23 cellular contexts compared by ENCODE assay signal in the genomic region with DNA sequence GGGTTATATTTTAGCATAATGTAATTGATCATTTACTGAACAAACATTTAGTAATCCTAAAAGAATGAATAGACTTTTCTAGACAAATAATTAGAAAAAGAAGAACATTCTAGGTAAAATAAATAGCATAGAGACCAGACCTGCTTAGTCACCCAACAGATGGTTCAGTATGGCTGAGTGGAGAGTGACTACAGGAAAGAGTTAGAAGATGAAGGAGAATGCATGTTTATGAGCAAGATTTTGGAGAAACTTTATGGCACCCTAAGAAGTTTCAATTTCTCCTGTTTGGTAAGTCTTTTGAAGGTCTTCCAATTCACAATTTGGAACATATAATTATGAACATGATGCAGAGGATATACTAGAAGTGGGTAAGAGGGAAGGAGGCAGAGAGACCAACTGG. TPM values are rescaled to one million over a fixed set of nuclear protein-coding genes. Genes with fewer than 3 reads are reported as not detected.
"Had no signal": no experiment of that assay in that cellular context is flagged by ENCODE, and none has a peak within 500 bp of the region (broad histone marks: within the 10 kb centered on the region; RNA-seq: fewer than 3 reads in every experiment).

No MANE protein-coding gene starts in this region.

- H3K9me3 ChIP-seq: neutrophil, sigmoid colon, thyroid gland had no signal

- H3K9ac ChIP-seq: parathyroid adenoma had no signal

- H2AFZ ChIP-seq: parathyroid adenoma had no signal

- H3K27ac ChIP-seq: brain microvascular endothelial cell, foreskin keratinocyte, neutrophil, parathyroid adenoma, sigmoid colon, thyroid gland had no signal

- H3K36me3 ChIP-seq: neutrophil, sigmoid colon, thyroid gland had no signal

- DNase-seq: activated B cell treated with CpG ODN at 0.5 μM for 24 hours; activated CD4-positive, alpha-beta memory T cell treated with anti-CD3 and anti-CD28 coated beads for 36 hours; activated CD4-positive, alpha-beta T cell treated with anti-CD3 and anti-CD28 coated beads for 4 hours; activated naive CD4-positive, alpha-beta T cell; activated naive CD8-positive, alpha-beta T cell treated with anti-CD3 and anti-CD28 coated beads for 36 hours; brain microvascular endothelial cell; central memory CD4-positive, alpha-beta T cell; cortex of kidney; foreskin keratinocyte; glutamatergic neuron; kidney; sigmoid colon; stimulated activated CD4-positive, alpha-beta T cell treated with anti-CD3 and anti-CD28 coated beads, Interleukin-1b, Interleukin-23, amount 100 ng/mL, for 48 hours; stimulated activated naive CD4-positive, alpha-beta T cell treated with Interleukin-2 at 50 U/mL for 16 hours; T-helper 9 cell; thyroid gland had no signal

- H3K4me1 ChIP-seq: parathyroid adenoma, sigmoid colon, thyroid gland had no signal

- ATAC-seq: foreskin keratinocyte; left lobe of liver; natural killer cell treated with Interleukin-12 subunit alpha and Interleukin-12 subunit beta and Interleukin-15 and Interleukin-18, amount 100 ng/mL, for 72 hours had no signal

- H3K79me2 ChIP-seq: parathyroid adenoma had no signal

- H3K4me3 ChIP-seq: lung, sigmoid colon, thyroid gland had no signal

- H3K27me3 ChIP-seq: brain microvascular endothelial cell, foreskin keratinocyte, neutrophil, sigmoid colon, thyroid gland had no signal

RNA-seq across cellular contexts. Expression of gene FAP, which starts 32.9 kb away (rescaled TPM):
- total RNA-seq: activated B cell treated with CpG ODN at 0.5 μM for 24 hours; activated CD4-positive, alpha-beta memory T cell treated with anti-CD3 and anti-CD28 coated beads for 36 hours; activated naive CD8-positive, alpha-beta T cell treated with anti-CD3 and anti-CD28 coated beads for 36 hours; natural killer cell treated with Interleukin-12 subunit alpha and Interleukin-12 subunit beta and Interleukin-15 and Interleukin-18, amount 100 ng/mL, for 72 hours had no signal

RNA-seq across cellular contexts. Expression of gene GCG, which starts 58.3 kb away (rescaled TPM):
- total RNA-seq: activated B cell treated with CpG ODN at 0.5 μM for 24 hours; activated CD4-positive, alpha-beta memory T cell treated with anti-CD3 and anti-CD28 coated beads for 36 hours; activated naive CD8-positive, alpha-beta T cell treated with anti-CD3 and anti-CD28 coated beads for 36 hours; foreskin keratinocyte; kidney; left lobe of liver; lung; natural killer cell treated with Interleukin-12 subunit alpha and Interleukin-12 subunit beta and Interleukin-15 and Interleukin-18, amount 100 ng/mL, for 72 hours; sigmoid colon; subcutaneous adipose tissue; thyroid gland; ureter had no signal
- polyA plus RNA-seq: foreskin keratinocyte had no signal
